In genomic region chr16:1217526-1217925, GRCh38 we compare ENCODE assay signal across 25 cellular contexts. TPM values are rescaled to one million over a fixed set of nuclear protein-coding genes. Genes with fewer than 3 reads are reported as not detected.
"Had no signal": no experiment of that assay in that cellular context is flagged by ENCODE, and none has a peak within 500 bp of the region (broad histone marks: within the 10 kb centered on the region; RNA-seq: fewer than 3 reads in every experiment).

No MANE protein-coding gene starts in this region.

- H3K4me3 ChIP-seq: colonic mucosa, coronary artery, dorsolateral prefrontal cortex, esophagus muscularis mucosa, esophagus squamous epithelium, gastrocnemius medialis, gastroesophageal sphincter, heart left ventricle, heart right ventricle had no signal

- H3K27me3 ChIP-seq: colonic mucosa, dorsolateral prefrontal cortex, esophagus muscularis mucosa, foreskin keratinocyte, gastroesophageal sphincter, heart left ventricle, heart right ventricle had no signal

- H3K9me3 ChIP-seq: colonic mucosa, esophagus muscularis mucosa, esophagus squamous epithelium, gastrocnemius medialis, gastroesophageal sphincter, heart left ventricle, heart right ventricle had no signal

- H3K27ac Mint-ChIP-seq: dendritic cell treated with granulocyte-macrophage colony-stimulating factor and Interleukin-4, amounts not matched to agents 40 ng/mL and 50 ng/mL, for 4 days; effector memory CD8-positive, alpha-beta T cell; endodermal cell had no signal

- H3K4me1 Mint-ChIP-seq: endodermal cell had no signal

- H3K4me1 ChIP-seq: colonic mucosa, esophagus squamous epithelium, foreskin keratinocyte, gastrocnemius medialis, heart right ventricle had no signal

- H3K27me3 Mint-ChIP-seq: dendritic cell treated with granulocyte-macrophage colony-stimulating factor and Interleukin-4, amounts not matched to agents 40 ng/mL and 50 ng/mL, for 4 days had no signal

- H3K9me3 Mint-ChIP-seq: dendritic cell treated with granulocyte-macrophage colony-stimulating factor and Interleukin-4, amounts not matched to agents 40 ng/mL and 50 ng/mL, for 4 days; effector memory CD8-positive, alpha-beta T cell; endodermal cell had no signal

- H3K27ac ChIP-seq: colonic mucosa, coronary artery, dorsolateral prefrontal cortex, epithelial cell of prostate, esophagus muscularis mucosa, esophagus squamous epithelium, foreskin keratinocyte, gastrocnemius medialis, gastroesophageal sphincter, heart left ventricle, heart right ventricle had no signal

- H3K4me3 Mint-ChIP-seq: dendritic cell treated with granulocyte-macrophage colony-stimulating factor and Interleukin-4, amounts not matched to agents 40 ng/mL and 50 ng/mL, for 4 days; effector memory CD8-positive, alpha-beta T cell; endodermal cell had no signal

- ATAC-seq: effector memory CD8-positive, alpha-beta T cell; esophagus mucosa; foreskin keratinocyte; gastrocnemius medialis; gastroesophageal sphincter; heart left ventricle; heart right ventricle had no signal

- H3K36me3 ChIP-seq: colonic mucosa, gastrocnemius medialis, heart left ventricle, heart right ventricle had no signal

- DNase-seq: colonic mucosa; cortex of kidney; dermis blood vessel endothelial cell; dorsolateral prefrontal cortex; effector CD4-positive, alpha-beta T cell; effector CD8-positive, alpha-beta T cell; effector memory CD4-positive, alpha-beta T cell; effector memory CD8-positive, alpha-beta T cell; endodermal cell; esophagus squamous epithelium; foreskin fibroblast; foreskin keratinocyte; foreskin melanocyte; gastrocnemius medialis; glutamatergic neuron; heart left ventricle; heart right ventricle had no signal

RNA-seq across cellular contexts. Expression of gene TPSG1, which starts 7.5 kb away (rescaled TPM):
- polyA plus RNA-seq: endothelial cell of umbilical vein, fibroblast of lung, foreskin keratinocyte, heart left ventricle had no signal

RNA-seq across cellular contexts. Expression of gene TPSB2, which starts 12.5 kb away (rescaled TPM):
- polyA plus RNA-seq: endothelial cell of umbilical vein, fibroblast of lung, foreskin keratinocyte had no signal

RNA-seq across cellular contexts. Expression of gene TPSAB1, which starts 23.0 kb away (rescaled TPM):
- polyA plus RNA-seq: endothelial cell of umbilical vein, fibroblast of lung, foreskin keratinocyte had no signal

RNA-seq across cellular contexts. Expression of gene TPSD1, which starts 38.3 kb away (rescaled TPM):
- polyA plus RNA-seq: endothelial cell of umbilical vein, fibroblast of lung, foreskin keratinocyte had no signal
